In genomic region chr9:86792136-86792535, GRCh38 we compare ENCODE assay signal across 2 cellular contexts.
A peak's percentile ranks its signal among the peaks of the same experiment; 100 is the strongest.
TF ChIP-seq lines count a peak whose summit lies in the region.

No MANE protein-coding gene starts in this region.

TF ChIP-seq in HCT116, 20 proteins besides CTCF, POLR2A, EP300 and RAD21 (continued from another document):
- TF ChIP-seq MAX (IDR thresholded peaks at IDR 0.05) (peak; percentile 37; the same call in 1 of the 2 replicates), FOSL1 (IDR thresholded peaks at IDR 0.05; ENCODE audit: low read depth) (peak; percentile 100), YY1 (IDR thresholded peaks at IDR 0.05; ENCODE audit: extremely low read depth, insufficient replicate concordance, low read depth, low read length) (no peak), ZBTB33 (IDR thresholded peaks at IDR 0.05; ENCODE audit: extremely low read depth, insufficient replicate concordance, low read length) (no peak), SP1 (IDR thresholded peaks at IDR 0.05; ENCODE audit: low read depth) (peak; percentile 73), JUND (IDR thresholded peaks at IDR 0.05) (peak; percentile 97), CEBPB (IDR thresholded peaks at IDR 0.05; ENCODE audit: low read depth) (peak; percentile 43; the same call in 1 of the 2 replicates), REST (IDR thresholded peaks at IDR 0.05; ENCODE audit: low read depth) (no peak), SIN3A (IDR thresholded peaks at IDR 0.05; ENCODE audit: low read depth) (no peak)

TF ChIP-seq in K562, 482 proteins besides CTCF, POLR2A, EP300 and RAD21 (continued from another document):
- TF ChIP-seq FOSL1 (tag; conservative IDR thresholded peaks at IDR 0.05) = peak; percentile 77
- TF ChIP-seq BRF2 (IDR thresholded peaks at IDR 0.05; ENCODE audit: borderline replicate concordance, insufficient read depth, insufficient read length) = no peak
